ENCODE assay signal across 15 cellular contexts in genomic region chr1:177927021-177927596, GRCh38. TPM values are rescaled to one million over a fixed set of nuclear protein-coding genes. Genes with fewer than 3 reads are reported as not detected.
DNase-seq lines count a peak whose midpoint lies in the region; ATAC-seq and TF ChIP-seq lines count a peak whose summit lies in the region.
"Had no signal": no experiment of that assay in that cellular context is flagged by ENCODE, and none has a peak within 500 bp of the region (broad histone marks: within the 10 kb centered on the region; RNA-seq: fewer than 3 reads in every experiment).

No MANE protein-coding gene starts in this region.

- H3K4me1 ChIP-seq in breast epithelium, result no peaks in the 10 kb centered on the region
- peaks cover 29% of the 10 kb centered on the region for H3K4me1 ChIP-seq in mammary epithelial cell (ENCODE audit: insufficient read depth, low read length)
- H3K4me1 ChIP-seq in lower lobe of right lung, result no peaks in the 10 kb centered on the region
- H3K4me1 ChIP-seq: suprapubic skin had no signal

- H3K36me3 ChIP-seq in breast epithelium (no peaks in the 10 kb centered on the region), mammary epithelial cell (ENCODE audit: insufficient read depth, low read length) (no peaks in the 10 kb centered on the region), kidney epithelial cell (ENCODE audit: control insufficient read depth, insufficient read depth, low read length) (no peaks in the 10 kb centered on the region), lower lobe of right lung (peaks cover 17% of the 10 kb centered on the region)

- H3K4me2 ChIP-seq in mammary epithelial cell (ENCODE audit: insufficient read depth, low read depth, low read length), result peak overlapping the region; percentile 32

- H3K27ac Mint-ChIP-seq in MCF 10A (ENCODE audit: low read depth, unreplicated experiment), result peak overlapping the region; percentile 76
- H3K27ac Mint-ChIP-seq: activated B cell treated with CpG ODN at 0.5 μM for 24 hours had no signal

- H3K27ac ChIP-seq in breast epithelium (no peak overlapping the region), mammary epithelial cell (ENCODE audit: insufficient read depth, low read depth, low read length) (peak overlapping the region; percentile 66), lower lobe of right lung (no peak overlapping the region)
- H3K27ac ChIP-seq: 22Rv1, suprapubic skin had no signal

- no peak overlapping the region for H3K4me3 Mint-ChIP-seq in MCF 10A (ENCODE audit: unreplicated experiment)
- H3K4me3 Mint-ChIP-seq: activated B cell treated with CpG ODN at 0.5 μM for 24 hours had no signal

- WGBS in mammary epithelial cell (ENCODE audit: low coverage, missing lambda C conversion rate), result 24% methylated on average over 5 of the region's 5 CpGs

- no peaks in the 10 kb centered on the region for H4K20me1 ChIP-seq in mammary epithelial cell (ENCODE audit: insufficient read depth, low read length)

- BruUV-seq in MCF 10A (replicated peaks; lab: Mats Ljungman, UMichigan) (no TSS peak), mammary epithelial cell (replicated peaks; lab: Mats Ljungman, UMichigan) (no TSS peak)

- DNase-seq in MCF 10A (ENCODE audit: unreplicated experiment) (peak; percentile 42), breast epithelium (ENCODE audit: low spot score in 2 of 2) (no peak), mammary epithelial cell (peak; percentile 77), kidney epithelial cell (ENCODE audit: low read depth) (peak; percentile 70), lower lobe of right lung (no peak)
- DNase-seq in stimulated activated naive CD8-positive, alpha-beta T cell treated with anti-CD3 and anti-CD28 coated beads, Interleukin-15, Interleukin-2, amounts not matched to agents 100 U/mL and 50 U/mL, for 24 hours, result no peak
- DNase-seq: activated B cell treated with CpG ODN at 0.5 μM for 24 hours, caudate nucleus, mesendoderm, NCI-H510A, SIG-M5 had no signal

- peak overlapping the region; percentile 54 for H2AFZ ChIP-seq in mammary epithelial cell (ENCODE audit: low read depth, low read length)

- H3K79me2 ChIP-seq in mammary epithelial cell (ENCODE audit: insufficient read depth, low read length), result no peaks in the 10 kb centered on the region

- in situ Hi-C loops in mammary epithelial cell (cut with MboI; ENCODE audit: low sequenced_read_pairs in 2 of 2), result no loop called here

- H3K27me3 ChIP-seq in breast epithelium, result no peaks in the 10 kb centered on the region
- H3K27me3 ChIP-seq in mammary epithelial cell (ENCODE audit: insufficient read depth, low read length), result no peaks in the 10 kb centered on the region
- no peaks in the 10 kb centered on the region for H3K27me3 ChIP-seq in kidney epithelial cell (ENCODE audit: control insufficient read depth, insufficient read depth, low read length)
- H3K27me3 ChIP-seq in lower lobe of right lung (ENCODE audit: low read depth), result no peaks in the 10 kb centered on the region
- H3K27me3 ChIP-seq: suprapubic skin had no signal

- POLR2A ChIA-PET in MCF 10A (lab: Yijun Ruan, JAX), result no interaction called here

- no peak for TF ChIP-seq CTCF in MCF 10A (IDR thresholded peaks at IDR 0.05; ENCODE audit: unreplicated experiment)
- no peak for TF ChIP-seq CTCF in breast epithelium (IDR thresholded peaks at IDR 0.05)
- TF ChIP-seq CTCF in mammary epithelial cell (conservative IDR thresholded peaks at IDR 0.05 in 1 of 2, IDR thresholded peaks at IDR 0.05 in 1 of 2; ENCODE audit: extremely low read depth in 1 of 2, insufficient read depth in 1 of 2, low read depth in 1 of 2, low read length in 2 of 2), result no peak
- no peak for TF ChIP-seq CTCF in kidney epithelial cell (IDR thresholded peaks at IDR 0.05; ENCODE audit: insufficient read depth, low read length, poor library complexity, severe bottlenecking)
- no peak for TF ChIP-seq CTCF in lower lobe of right lung (IDR thresholded peaks at IDR 0.05)

- ATAC-seq in lower lobe of right lung (no peak), GM21526 (IDR thresholded peaks at IDR 0.05; ENCODE audit: low FRiP score, unreplicated experiment) (no peak), HG02678 (IDR thresholded peaks at IDR 0.05; ENCODE audit: unreplicated experiment) (no peak)
- no peak for ATAC-seq in stimulated activated naive CD8-positive, alpha-beta T cell treated with anti-CD3 and anti-CD28 coated beads, Interleukin-15, Interleukin-2, amounts not matched to agents 100 U/mL and 50 U/mL, for 24 hours

- H3K4me1 Mint-ChIP-seq in MCF 10A (ENCODE audit: insufficient read depth, unreplicated experiment), result peaks cover 13% of the 10 kb centered on the region
- H3K4me1 Mint-ChIP-seq: activated B cell treated with CpG ODN at 0.5 μM for 24 hours had no signal

- no peaks in the 10 kb centered on the region for H3K27me3 Mint-ChIP-seq in MCF 10A (ENCODE audit: insufficient read depth, unreplicated experiment)
- H3K27me3 Mint-ChIP-seq: activated B cell treated with CpG ODN at 0.5 μM for 24 hours had no signal

- CTCF ChIA-PET in MCF 10A (lab: Yijun Ruan, JAX), result interaction anchor here (0.6 to 6.7 kb wide), 12 partner anchors 9 to 1050 kb away, joined by 3 to 55 read pairs (median 4); no protein-coding TSS in a partner anchor
- CTCF ChIA-PET in mammary epithelial cell (lab: Charles Lee; ENCODE audit: low non-redundant PET), result interaction anchor here (0.6 kb wide), 1 partner anchor 12 kb away, joined by 5 read pairs; no protein-coding TSS in a partner anchor

- no peak overlapping the region for H3K4me3 ChIP-seq in breast epithelium
- no peak overlapping the region for H3K4me3 ChIP-seq in mammary epithelial cell (replicated peaks in 1 of 3; ENCODE audit: insufficient read depth in 1 of 3, low read depth in 2 of 3, low read length in 3 of 3)
- no peak overlapping the region for H3K4me3 ChIP-seq in kidney epithelial cell (ENCODE audit: low read depth, low read length)
- H3K4me3 ChIP-seq in lower lobe of right lung, result no peak overlapping the region
- H3K4me3 ChIP-seq: suprapubic skin had no signal

- no peaks in the 10 kb centered on the region for H3K9me3 Mint-ChIP-seq in MCF 10A (ENCODE audit: unreplicated experiment)
- H3K9me3 Mint-ChIP-seq: activated B cell treated with CpG ODN at 0.5 μM for 24 hours had no signal

- no peak for TF ChIP-seq POLR2A in breast epithelium (IDR thresholded peaks at IDR 0.05)

- no peaks in the 10 kb centered on the region for H3K36me3 Mint-ChIP-seq in MCF 10A (ENCODE audit: insufficient read depth, unreplicated experiment)

- intact Hi-C loops in MCF 10A (cut with micrococcal nuclease) (no loop called here), breast epithelium (cut with DNase I; ENCODE audit: low total_unique reads) (loop anchor here (10.0 kb wide), 1 partner anchor 1038 kb away; no protein-coding TSS in a partner anchor), mammary epithelial cell (cut with micrococcal nuclease) (no loop called here), lower lobe of right lung (cut with DNase I) (no loop called here)

- no peak overlapping the region for H3K9ac ChIP-seq in mammary epithelial cell (ENCODE audit: insufficient read depth, low read length)

- dilution Hi-C loops in mammary epithelial cell (cut with HindIII; ENCODE audit: low sequenced_read_pairs), result no loop called here

- no peaks in the 10 kb centered on the region for H3K9me3 ChIP-seq in breast epithelium
- no peaks in the 10 kb centered on the region for H3K9me3 ChIP-seq in mammary epithelial cell (replicated peaks; ENCODE audit: insufficient read depth, low read length)
- no peaks in the 10 kb centered on the region for H3K9me3 ChIP-seq in lower lobe of right lung
- H3K9me3 ChIP-seq: suprapubic skin had no signal

RNA-seq across cellular contexts. Expression of gene SEC16B, which starts 42.7 kb away (rescaled TPM):
- total RNA-seq in MCF 10A (2022) (not detected in 2 replicates), breast epithelium (1 to 10 TPM; 3.8 to 8.8 (median 4.8) TPM), mammary epithelial cell (under 1 TPM in 1 of 2 donors, not detected in 1; 0.83 TPM), kidney epithelial cell (0.96 and 1.2 TPM in 2 replicates), lower lobe of right lung (1.9 TPM)
- polyA plus RNA-seq in mammary epithelial cell, result 0.99 TPM
- polyA minus RNA-seq in mammary epithelial cell, result 0.93 TPM
- total RNA-seq: activated B cell treated with CpG ODN at 0.5 μM for 24 hours had no signal

Comparison
In these comparisons a context has a peak if more than half of its experiments do, and no peak if none do; other contexts are left out.
1. DNase-seq: peak in MCF 10A (single experiment), mammary epithelial cell (single experiment) and kidney epithelial cell (single experiment); none in breast epithelium (0 of 2), lower lobe of right lung (single experiment) and stimulated activated naive CD8-positive, alpha-beta T cell treated with anti-CD3 and anti-CD28 coated beads, Interleukin-15, Interleukin-2, amounts not matched to agents 100 U/mL and 50 U/mL, for 24 hours (single experiment).